15 cellular contexts compared by ENCODE assay signal in genomic region chr17:59038734-59039133, GRCh38.
A peak's percentile ranks its signal among the peaks of the same experiment; 100 is the strongest.
DNase-seq lines count a peak whose midpoint lies in the region; ATAC-seq and TF ChIP-seq lines count a peak whose summit lies in the region.
"Had no signal": no experiment of that assay in that cellular context is flagged by ENCODE, and none has a peak within 500 bp of the region (broad histone marks: within the 10 kb centered on the region; RNA-seq: fewer than 3 reads in every experiment).

No MANE protein-coding gene starts in this region.

- no peak for TF ChIP-seq CTCF in chondrocyte (IDR thresholded peaks at IDR 0.05)

- CTCF ChIA-PET in activated CD4-positive, alpha-beta memory T cell treated with anti-CD3 and anti-CD28 coated beads for 36 hours (lab: Charles Lee): no interaction called here
- CTCF ChIA-PET in activated CD4-positive, alpha-beta memory T cell treated with anti-CD3 and anti-CD28 coated beads, Interleukin-2, amount 10 ng/mL, durations not matched to agents 7 days and 5 days (lab: Charles Lee): interaction anchor here (0.6 to 1.5 kb wide), 2 partner anchors 28 to 39 kb away, joined by 3 to 4 read pairs; no protein-coding TSS in a partner anchor

- H3K4me3 Mint-ChIP-seq in activated CD4-positive, alpha-beta memory T cell treated with anti-CD3 and anti-CD28 coated beads for 36 hours: no peak overlapping the region
- no peak overlapping the region for H3K4me3 Mint-ChIP-seq in activated CD4-positive, alpha-beta memory T cell treated with anti-CD3 and anti-CD28 coated beads, Interleukin-2, amount 10 ng/mL, durations not matched to agents 7 days and 5 days
- no peak overlapping the region for H3K4me3 Mint-ChIP-seq in chondrocyte (ENCODE audit: unreplicated experiment)
- no peak overlapping the region for H3K4me3 Mint-ChIP-seq in stimulated activated naive B cell treated with anti-CD40 and anti-IgM and Interleukin-4, amounts not matched to agents 10 μg/mL and 1 μg/mL and 100 μg/mL, for 72 hours
- H3K4me3 Mint-ChIP-seq: naive B cell had no signal

- H3K36me3 Mint-ChIP-seq in activated CD4-positive, alpha-beta memory T cell treated with anti-CD3 and anti-CD28 coated beads for 36 hours: peaks cover 24% of the 10 kb centered on the region
- H3K36me3 Mint-ChIP-seq in activated CD4-positive, alpha-beta memory T cell treated with anti-CD3 and anti-CD28 coated beads, Interleukin-2, amount 10 ng/mL, durations not matched to agents 7 days and 5 days (ENCODE audit: low read depth): peaks cover 39% of the 10 kb centered on the region
- peaks cover 29% of the 10 kb centered on the region for H3K36me3 Mint-ChIP-seq in chondrocyte (ENCODE audit: low read depth)
- H3K36me3 Mint-ChIP-seq in stimulated activated naive B cell treated with anti-CD40 and anti-IgM and Interleukin-4, amounts not matched to agents 10 μg/mL and 1 μg/mL and 100 μg/mL, for 72 hours: peaks cover 36 to 44% of the 10 kb centered on the region in 2 donors

- 80 to 86% methylated on average over 5 of the region's 5 CpGs for WGBS in GM23248 (ENCODE audit: low coverage in 1 of 2, low lambda C conversion rate in 2 of 2, missing lambda C conversion rate in 2 of 2), 2 experiments

- H3K36me3 ChIP-seq in GM23248 (ENCODE audit: low read depth): peaks cover 30% of the 10 kb centered on the region; the same call in 1 of the 2 replicates

- no peak for ATAC-seq in HG02571 (IDR thresholded peaks at IDR 0.05; ENCODE audit: unreplicated experiment)
- no peak for ATAC-seq in stimulated activated naive B cell treated with anti-CD40 and anti-IgM and Interleukin-4, amounts not matched to agents 10 μg/mL and 1 μg/mL and 100 μg/mL, for 72 hours (replicated peaks)

- H3K27me3 ChIP-seq in GM23248 (replicated peaks; ENCODE audit: insufficient read depth): no peaks in the 10 kb centered on the region

- intact Hi-C loops in activated CD4-positive, alpha-beta memory T cell treated with anti-CD3 and anti-CD28 coated beads for 36 hours (cut with micrococcal nuclease): loop anchor here (2.0 kb wide), 1 partner anchor 66 kb away; no protein-coding TSS in a partner anchor

- H3K4me1 ChIP-seq in GM23248 (ENCODE audit: insufficient read depth): no peaks in the 10 kb centered on the region

- H3K4me3 ChIP-seq in GM23248: no peak overlapping the region

- H3K27me3 Mint-ChIP-seq in activated CD4-positive, alpha-beta memory T cell treated with anti-CD3 and anti-CD28 coated beads for 36 hours: no peaks in the 10 kb centered on the region
- no peaks in the 10 kb centered on the region for H3K27me3 Mint-ChIP-seq in activated CD4-positive, alpha-beta memory T cell treated with anti-CD3 and anti-CD28 coated beads, Interleukin-2, amount 10 ng/mL, durations not matched to agents 7 days and 5 days
- H3K27me3 Mint-ChIP-seq in chondrocyte (ENCODE audit: low read depth): no peaks in the 10 kb centered on the region
- no peaks in the 10 kb centered on the region for H3K27me3 Mint-ChIP-seq in stimulated activated naive B cell treated with anti-CD40 and anti-IgM and Interleukin-4, amounts not matched to agents 10 μg/mL and 1 μg/mL and 100 μg/mL, for 72 hours
- H3K27me3 Mint-ChIP-seq: naive B cell had no signal

- POLR2A ChIA-PET in activated CD4-positive, alpha-beta memory T cell treated with anti-CD3 and anti-CD28 coated beads for 36 hours (lab: Charles Lee): no interaction called here
- POLR2A ChIA-PET in activated CD4-positive, alpha-beta memory T cell treated with anti-CD3 and anti-CD28 coated beads, Interleukin-2, amount 10 ng/mL, durations not matched to agents 7 days and 5 days (lab: Charles Lee): no interaction called here

- H3K27ac ChIP-seq in GM23248: no peak overlapping the region

- H3K9me2 ChIP-seq in GM23248 (ENCODE audit: insufficient read depth): no peaks in the 10 kb centered on the region
- H3K9me2 ChIP-seq: SK-N-SH had no signal

- H2AFZ ChIP-seq in GM23248: no peak overlapping the region

- no peak overlapping the region for H3K27ac Mint-ChIP-seq in activated CD4-positive, alpha-beta memory T cell treated with anti-CD3 and anti-CD28 coated beads for 36 hours
- H3K27ac Mint-ChIP-seq in activated CD4-positive, alpha-beta memory T cell treated with anti-CD3 and anti-CD28 coated beads, Interleukin-2, amount 10 ng/mL, durations not matched to agents 7 days and 5 days: no peak overlapping the region
- H3K27ac Mint-ChIP-seq in chondrocyte (ENCODE audit: unreplicated experiment): peak overlapping the region; percentile 32
- H3K27ac Mint-ChIP-seq in stimulated activated naive B cell treated with anti-CD40 and anti-IgM and Interleukin-4, amounts not matched to agents 10 μg/mL and 1 μg/mL and 100 μg/mL, for 72 hours: no peak overlapping the region
- H3K27ac Mint-ChIP-seq: naive B cell had no signal

- no peaks in the 10 kb centered on the region for H3K79me2 ChIP-seq in GM23248 (ENCODE audit: insufficient read depth)

- no peaks in the 10 kb centered on the region; the same call in 1 of the 2 replicates for H3F3A ChIP-seq in GM23248 (ENCODE audit: insufficient read depth)

- no peak overlapping the region for H3K9ac ChIP-seq in GM23248
- H3K9ac ChIP-seq: SK-N-SH had no signal

- H3K9me3 Mint-ChIP-seq in activated CD4-positive, alpha-beta memory T cell treated with anti-CD3 and anti-CD28 coated beads for 36 hours: no peaks in the 10 kb centered on the region
- no peaks in the 10 kb centered on the region for H3K9me3 Mint-ChIP-seq in activated CD4-positive, alpha-beta memory T cell treated with anti-CD3 and anti-CD28 coated beads, Interleukin-2, amount 10 ng/mL, durations not matched to agents 7 days and 5 days
- H3K9me3 Mint-ChIP-seq in chondrocyte (ENCODE audit: low read depth): no peaks in the 10 kb centered on the region
- H3K9me3 Mint-ChIP-seq in stimulated activated naive B cell treated with anti-CD40 and anti-IgM and Interleukin-4, amounts not matched to agents 10 μg/mL and 1 μg/mL and 100 μg/mL, for 72 hours: no peaks in the 10 kb centered on the region
- H3K9me3 Mint-ChIP-seq: naive B cell had no signal

- in situ Hi-C loops in GM23248 (cut with MboI): no loop called here

- H3K9me3 ChIP-seq in GM23248 (ENCODE audit: low read depth): no peaks in the 10 kb centered on the region
- H3K9me3 ChIP-seq: SK-N-SH had no signal

- DNase-seq in activated CD4-positive, alpha-beta memory T cell treated with anti-CD3 and anti-CD28 coated beads for 36 hours: peak; percentile 60
- no peak for DNase-seq in activated CD4-positive, alpha-beta memory T cell treated with anti-CD3 and anti-CD28 coated beads, Interleukin-2, amount 10 ng/mL, durations not matched to agents 7 days and 5 days
- DNase-seq in GM23248 (peak; percentile 10), chondrocyte (ENCODE audit: low spot score) (no peak), non-pigmented ciliary epithelial cell (ENCODE audit: low read depth) (peak; percentile 26), HuH-7.5 (ENCODE audit: low spot score) (no peak)
- DNase-seq in stimulated activated naive B cell treated with anti-CD40 and anti-IgM and Interleukin-4, amounts not matched to agents 10 μg/mL and 1 μg/mL and 100 μg/mL, for 72 hours: no peak
- DNase-seq: Calu3, KBM-7, left cardiac atrium, naive B cell, NCI-H1417, NCI-H345, SK-N-SH had no signal

- H4K20me1 ChIP-seq in GM23248 (ENCODE audit: insufficient read depth): no peaks in the 10 kb centered on the region

- peaks cover 6% of the 10 kb centered on the region for H3K4me1 Mint-ChIP-seq in activated CD4-positive, alpha-beta memory T cell treated with anti-CD3 and anti-CD28 coated beads for 36 hours (ENCODE audit: low read depth)
- peaks cover 5% of the 10 kb centered on the region for H3K4me1 Mint-ChIP-seq in activated CD4-positive, alpha-beta memory T cell treated with anti-CD3 and anti-CD28 coated beads, Interleukin-2, amount 10 ng/mL, durations not matched to agents 7 days and 5 days
- H3K4me1 Mint-ChIP-seq in chondrocyte (ENCODE audit: low read depth): no peaks in the 10 kb centered on the region
- H3K4me1 Mint-ChIP-seq in stimulated activated naive B cell treated with anti-CD40 and anti-IgM and Interleukin-4, amounts not matched to agents 10 μg/mL and 1 μg/mL and 100 μg/mL, for 72 hours: no peaks in the 10 kb centered on the region
- H3K4me1 Mint-ChIP-seq: naive B cell had no signal

- H3K4me2 ChIP-seq in GM23248 (ENCODE audit: unreplicated experiment): no peak overlapping the region
- H3K4me2 ChIP-seq: SK-N-SH had no signal

Comparison
In these comparisons a context has a peak if more than half of its experiments do, and no peak if none do; other contexts are left out.
1. DNase-seq: peak in activated CD4-positive, alpha-beta memory T cell treated with anti-CD3 and anti-CD28 coated beads for 36 hours (single experiment), GM23248 (single experiment) and non-pigmented ciliary epithelial cell (single experiment); none in activated CD4-positive, alpha-beta memory T cell treated with anti-CD3 and anti-CD28 coated beads, Interleukin-2, amount 10 ng/mL, durations not matched to agents 7 days and 5 days (single experiment), chondrocyte (single experiment), HuH-7.5 (single experiment) and stimulated activated naive B cell treated with anti-CD40 and anti-IgM and Interleukin-4, amounts not matched to agents 10 μg/mL and 1 μg/mL and 100 μg/mL, for 72 hours (single experiment).